ENCODE assay signal across 8 cellular contexts in genomic region chr18:13566941-13567762, GRCh38.
A peak's percentile ranks its signal among the peaks of the same experiment; 100 is the strongest.
DNase-seq lines count a peak whose midpoint lies in the region; ATAC-seq and TF ChIP-seq lines count a peak whose summit lies in the region.

No MANE protein-coding gene starts in this region.

- no peaks in the 10 kb centered on the region for H3K9me3 ChIP-seq in stomach

- DNase-seq in stimulated activated CD4-positive, alpha-beta T cell treated with anti-CD3 and anti-CD28 coated beads, Interleukin-1b, Interleukin-23, amount 100 ng/mL, for 48 hours: peak; percentile 36
- no peak for DNase-seq in stimulated activated CD4-positive, alpha-beta T cell treated with anti-CD3 and anti-CD28 coated beads, Interleukin-4, amount 100 ng/mL, for 1 hour
- DNase-seq in UCSD-AML1 (lab: John Stamatoyannopoulos, UW; ENCODE audit: unreplicated experiment): peak; percentile 47
- peak; percentile 65 to 72 for DNase-seq in hippocampal formation (lab: John Stamatoyannopoulos, UW)
- DNase-seq in stomach: no peak
- no peak for DNase-seq in erythroblast (lab: John Stamatoyannopoulos, UW)
- no peak for DNase-seq in COLO829 (ENCODE audit: low spot score)

- no peaks in the 10 kb centered on the region for H3K36me3 ChIP-seq in stomach

- TF ChIP-seq EP300 in stomach (IDR thresholded peaks at IDR 0.05): no peak

- no peaks in the 10 kb centered on the region for H3K27me3 ChIP-seq in stomach

- TF ChIP-seq CTCF in stomach (IDR thresholded peaks at IDR 0.05): no peak

- 56 to 72% (median 61%) methylated on average over 13 to 18 of the region's 18 CpGs for WGBS in stomach, 5 donors

- ATAC-seq in HG03025 (IDR thresholded peaks at IDR 0.05; ENCODE audit: low FRiP score, unreplicated experiment): peak; percentile 42

- peak overlapping the region; percentile 53 to 82 (median 76) for H3K27ac ChIP-seq in stomach

- TF ChIP-seq POLR2A in stomach (IDR thresholded peaks at IDR 0.05): no peak
- TF ChIP-seq POLR2A in erythroblast (IDR thresholded peaks at IDR 0.05; ENCODE audit: low read length): no peak

- intact Hi-C loops in stomach (cut with DNase I; ENCODE audit: low total_unique reads): no loop called here

- no peak overlapping the region for H3K4me3 ChIP-seq in stomach

- H3K4me1 ChIP-seq in stomach: peaks cover 0 to 33% (median 12%) of the 10 kb centered on the region in 4 donors

Comparison
In these comparisons a context has a peak if more than half of its experiments do, and no peak if none do; other contexts are left out.
1. DNase-seq: peak in stimulated activated CD4-positive, alpha-beta T cell treated with anti-CD3 and anti-CD28 coated beads, Interleukin-1b, Interleukin-23, amount 100 ng/mL, for 48 hours (single experiment), UCSD-AML1 (single experiment) and hippocampal formation (2 of 2); none in stimulated activated CD4-positive, alpha-beta T cell treated with anti-CD3 and anti-CD28 coated beads, Interleukin-4, amount 100 ng/mL, for 1 hour (single experiment), stomach (single experiment), erythroblast (0 of 2) and COLO829 (single experiment).